In genomic region chr1:158146165-158146564, GRCh38 we compare ENCODE assay signal across 17 cellular contexts. TPM values are rescaled to one million over a fixed set of nuclear protein-coding genes. Genes with fewer than 3 reads are reported as not detected.
A peak's percentile ranks its signal among the peaks of the same experiment; 100 is the strongest.
DNase-seq lines count a peak whose midpoint lies in the region; ATAC-seq, FAIRE-seq and TF ChIP-seq lines count a peak whose summit lies in the region.
"Had no signal": no experiment of that assay in that cellular context is flagged by ENCODE, and none has a peak within 500 bp of the region (broad histone marks: within the 10 kb centered on the region; RNA-seq: fewer than 3 reads in every experiment).

No MANE protein-coding gene starts in this region.

- H3K79me2 ChIP-seq in astrocyte (ENCODE audit: insufficient read depth, low read length) = no peaks in the 10 kb centered on the region

- peak overlapping the region; percentile 0 for H2AFZ ChIP-seq in astrocyte (ENCODE audit: low read depth, low read length)

- H3K4me3 ChIP-seq in right atrium auricular region (no peak overlapping the region), astrocyte (ENCODE audit: insufficient read depth, low read depth, low read length) (no peak overlapping the region), fibroblast of the aortic adventitia (ENCODE audit: low read depth, low read length) (no peak overlapping the region)
- H3K4me3 ChIP-seq: esophagus squamous epithelium, HAP-1, spleen had no signal

- H3K9me3 ChIP-seq in right atrium auricular region (no peaks in the 10 kb centered on the region), astrocyte (ENCODE audit: insufficient read depth, low read depth, low read length) (no peaks in the 10 kb centered on the region)
- H3K9me3 ChIP-seq: esophagus squamous epithelium, HAP-1 had no signal

- no peaks in the 10 kb centered on the region for H3K9me3 Mint-ChIP-seq in astrocyte (ENCODE audit: unreplicated experiment)
- H3K9me3 Mint-ChIP-seq: mesothelial cell of epicardium had no signal

- peak overlapping the region in 1 of 2 donors; percentile 51 for H3K27ac ChIP-seq in right atrium auricular region
- no peak overlapping the region for H3K27ac ChIP-seq in astrocyte (ENCODE audit: low read depth, low read length)

- no peak for TF ChIP-seq CTCF in right atrium auricular region (IDR thresholded peaks at IDR 0.05)
- TF ChIP-seq CTCF in astrocyte (IDR thresholded peaks at IDR 0.05; ENCODE audit: insufficient read depth, low read depth, low read length) = no peak
- no peak for TF ChIP-seq CTCF in fibroblast of the aortic adventitia (IDR thresholded peaks at IDR 0.05; ENCODE audit: insufficient read depth, low read length)

- H3K4me3 Mint-ChIP-seq in astrocyte (ENCODE audit: unreplicated experiment) = no peak overlapping the region
- H3K4me3 Mint-ChIP-seq: activated CD8-positive, alpha-beta memory T cell treated with anti-CD3 and anti-CD28 coated beads, Interleukin-2, amount 10 ng/mL, durations not matched to agents 7 days and 5 days; mesothelial cell of epicardium had no signal

- no peak for FAIRE-seq in astrocyte (lab: Jason Lieb, UNC)

- H3K27ac Mint-ChIP-seq in astrocyte (ENCODE audit: unreplicated experiment) = peak overlapping the region; percentile 60
- H3K27ac Mint-ChIP-seq: activated CD8-positive, alpha-beta memory T cell treated with anti-CD3 and anti-CD28 coated beads, Interleukin-2, amount 10 ng/mL, durations not matched to agents 7 days and 5 days; mesothelial cell of epicardium had no signal

- peak; percentile 51 for DNase-seq in right atrium auricular region (ENCODE audit: low spot score)
- DNase-seq in cardiac septum (ENCODE audit: low spot score) = no peak
- DNase-seq in astrocyte (ENCODE audit: low read depth) = peak; percentile 13
- peak; percentile 55 for DNase-seq in fibroblast of the aortic adventitia (ENCODE audit: low read depth)
- no peak for DNase-seq in CD1c-positive myeloid dendritic cell (ENCODE audit: extremely low spot score)
- no peak for DNase-seq in AML-193 (lab: John Stamatoyannopoulos, UW)
- DNase-seq in NCI-H2081 (lab: John Stamatoyannopoulos, UW) = no peak
- DNase-seq: activated CD8-positive, alpha-beta memory T cell treated with anti-CD3 and anti-CD28 coated beads, Interleukin-2, amount 10 ng/mL, durations not matched to agents 7 days and 5 days; esophagus squamous epithelium; NK-92 treated with Interleukin-12 subunit alpha and Interleukin-12 subunit beta, amount 100 ng/mL, for 24 hours; nucleus accumbens; spleen; substantia nigra had no signal

- no peaks in the 10 kb centered on the region for H3K36me3 ChIP-seq in right atrium auricular region
- H3K36me3 ChIP-seq in astrocyte (ENCODE audit: insufficient read depth, low read length) = no peaks in the 10 kb centered on the region
- H3K36me3 ChIP-seq: esophagus squamous epithelium, HAP-1, spleen had no signal

- H3K9ac ChIP-seq in astrocyte (ENCODE audit: low read length) = no peak overlapping the region

- H3K4me2 ChIP-seq in astrocyte (ENCODE audit: low read length) = peak overlapping the region; percentile 36

- peaks cover 0 to 41% of the 10 kb centered on the region in 2 donors for H3K4me1 ChIP-seq in right atrium auricular region
- H3K4me1 ChIP-seq in astrocyte (ENCODE audit: insufficient read depth, low read length) = peaks cover 10% of the 10 kb centered on the region
- H3K4me1 ChIP-seq: HAP-1 had no signal

- H3K36me3 Mint-ChIP-seq in astrocyte (ENCODE audit: low read depth, unreplicated experiment) = no peaks in the 10 kb centered on the region
- H3K36me3 Mint-ChIP-seq: activated CD8-positive, alpha-beta memory T cell treated with anti-CD3 and anti-CD28 coated beads, Interleukin-2, amount 10 ng/mL, durations not matched to agents 7 days and 5 days; mesothelial cell of epicardium had no signal

- no peak for ATAC-seq in HG03457 (IDR thresholded peaks at IDR 0.05; ENCODE audit: unreplicated experiment)
- ATAC-seq: activated CD8-positive, alpha-beta memory T cell treated with anti-CD3 and anti-CD28 coated beads, Interleukin-2, amount 10 ng/mL, durations not matched to agents 7 days and 5 days had no signal

- intact Hi-C loops in cardiac septum (cut with DNase I) = loop anchor here (5.0 kb wide), 2 partner anchors 36 to 861 kb away; partner anchors contain the start of genes CD1D and IFI16

- no peaks in the 10 kb centered on the region for H3K27me3 ChIP-seq in right atrium auricular region
- no peaks in the 10 kb centered on the region for H3K27me3 ChIP-seq in astrocyte (ENCODE audit: insufficient read depth, low read length)
- H3K27me3 ChIP-seq: esophagus squamous epithelium, spleen had no signal

- peaks cover 1% of the 10 kb centered on the region for H3K27me3 Mint-ChIP-seq in astrocyte (ENCODE audit: low read depth, unreplicated experiment)

- no peaks in the 10 kb centered on the region for H4K20me1 ChIP-seq in astrocyte (ENCODE audit: insufficient read depth, low read length)

- H3K4me1 Mint-ChIP-seq in astrocyte (ENCODE audit: low read depth, unreplicated experiment) = peaks cover 7% of the 10 kb centered on the region

RNA-seq across cellular contexts. Expression of gene CD1D, which starts 34.5 kb away (rescaled TPM):
- 1 to 10 TPM in 1 of 2 donors, under 1 TPM in 1; 0.48 to 2.0 TPM for total RNA-seq in right atrium auricular region
- 1.2 TPM for total RNA-seq in cardiac septum
- total RNA-seq in astrocyte = 0.18 TPM in 1 of 2 replicates, not detected in the other
- 0.09 TPM in 1 of 2 replicates, not detected in the other for total RNA-seq in fibroblast of the aortic adventitia (ENCODE audit: low replicate concordance)
- total RNA-seq: activated CD8-positive, alpha-beta memory T cell treated with anti-CD3 and anti-CD28 coated beads, Interleukin-2, amount 10 ng/mL, durations not matched to agents 7 days and 5 days; SK-MEL-5 had no signal

Comparison
In these comparisons a context has a peak if more than half of its experiments do, and no peak if none do; other contexts are left out.
1. DNase-seq: peak in right atrium auricular region (single experiment), astrocyte (single experiment) and fibroblast of the aortic adventitia (single experiment); none in cardiac septum (single experiment), CD1c-positive myeloid dendritic cell (single experiment), AML-193 (0 of 2) and NCI-H2081 (0 of 2).